ENCODE assay signal across 9 cellular contexts in genomic region chr1:156692958-156693857, GRCh38. TPM values are rescaled to one million over a fixed set of nuclear protein-coding genes. Genes with fewer than 3 reads are reported as not detected.
DNase-seq lines count a peak whose midpoint lies in the region; ATAC-seq and TF ChIP-seq lines count a peak whose summit lies in the region.
"Had no signal": no experiment of that assay in that cellular context is flagged by ENCODE, and none has a peak within 500 bp of the region (broad histone marks: within the 10 kb centered on the region; RNA-seq: fewer than 3 reads in every experiment).

No MANE protein-coding gene starts in this region.

- H3K27me3 Mint-ChIP-seq in activated naive CD8-positive, alpha-beta T cell: peaks cover 23% of the 10 kb centered on the region
- peaks cover 80% of the 10 kb centered on the region for H3K27me3 Mint-ChIP-seq in activated naive CD8-positive, alpha-beta T cell treated with anti-CD3 and anti-CD28 coated beads for 36 hours

- H4K20me1 ChIP-seq in PC-3 (ENCODE audit: low read length): no peaks in the 10 kb centered on the region

- ATAC-seq in PC-3 (no peak; the same call in 1 of the 2 replicates), left cardiac atrium (no peak)

- no peaks in the 10 kb centered on the region for H3K79me2 ChIP-seq in PC-3 (ENCODE audit: low read length)

- no peak for DNase-seq in activated naive CD8-positive, alpha-beta T cell treated with anti-CD3 and anti-CD28 coated beads for 36 hours
- peak; percentile 58 for DNase-seq in PC-3
- peak; percentile 97 for DNase-seq in iPS DF 6.9 (ENCODE audit: low read depth, low spot score)
- no peak for DNase-seq in GM13976 (ENCODE audit: low spot score)
- no peak for DNase-seq in left cardiac atrium
- no peak for DNase-seq in stimulated activated CD4-positive, alpha-beta T cell treated with anti-CD3 and anti-CD28 coated beads, Interleukin-15, amount 100 ng/mL, for 24 hours

- intact Hi-C loops in PC-3 (cut with micrococcal nuclease) (no loop called here), left cardiac atrium (cut with DNase I) (loop anchor here in 1 of 2 donors (5.0 kb wide), 1 partner anchor 34 kb away; the partner anchor contains the start of genes ISG20L2 and METTL25B)

- TF ChIP-seq CTCF in PC-3 (conservative IDR thresholded peaks at IDR 0.05; ENCODE audit: low read depth, low read length): no peak
- TF ChIP-seq CTCF in GM13976 (IDR thresholded peaks at IDR 0.05; ENCODE audit: borderline replicate concordance, control extremely low read depth, extremely low read depth, insufficient read depth, missing control alignments): no peak

- H3F3A ChIP-seq in PC-3 (ENCODE audit: low read length, unreplicated experiment): peaks cover 8% of the 10 kb centered on the region

- no peaks in the 10 kb centered on the region for H3K36me3 Mint-ChIP-seq in activated naive CD8-positive, alpha-beta T cell
- no peaks in the 10 kb centered on the region for H3K36me3 Mint-ChIP-seq in activated naive CD8-positive, alpha-beta T cell treated with anti-CD3 and anti-CD28 coated beads for 36 hours
- H3K36me3 Mint-ChIP-seq: CD4-positive, CD25-positive, alpha-beta regulatory T cell had no signal

- 0 out of 2 replicates have a peak overlapping the region, but pooled peaks have one; percentile 13 for H2AFZ ChIP-seq in PC-3 (ENCODE audit: low read length)

- in situ Hi-C loops in GM13976 (cut with MboI; ENCODE audit: low sequenced_read_pairs, unreplicated experiment): no loop called here

- H3K27ac ChIP-seq in PC-3 (ENCODE audit: low read length): peak overlapping the region; percentile 75
- no peak overlapping the region for H3K27ac ChIP-seq in iPS DF 6.9 (ENCODE audit: low read length)
- peak overlapping the region; percentile 42 for H3K27ac ChIP-seq in urinary bladder (ENCODE audit: low read depth)

- H3K27me3 ChIP-seq in PC-3 (ENCODE audit: low read length) (no peaks in the 10 kb centered on the region), iPS DF 6.9 (ENCODE audit: control insufficient read depth, insufficient read depth, low read length) (no peaks in the 10 kb centered on the region)

- BruUV-seq in PC-3 (replicated peaks; lab: Mats Ljungman, UMichigan): no TSS peak

- H3K9ac ChIP-seq in PC-3 (ENCODE audit: low read length): peak overlapping the region; percentile 40

- H3K4me3 ChIP-seq in PC-3 (ENCODE audit: low read length) (no peak overlapping the region), iPS DF 6.9 (ENCODE audit: low read length) (no peak overlapping the region), urinary bladder (ENCODE audit: low read depth, low read length) (no peak overlapping the region)

- no peaks in the 10 kb centered on the region for H3K9me3 Mint-ChIP-seq in activated naive CD8-positive, alpha-beta T cell (ENCODE audit: low read depth)
- H3K9me3 Mint-ChIP-seq in activated naive CD8-positive, alpha-beta T cell treated with anti-CD3 and anti-CD28 coated beads for 36 hours: no peaks in the 10 kb centered on the region
- H3K9me3 Mint-ChIP-seq: CD4-positive, CD25-positive, alpha-beta regulatory T cell had no signal

- H3K9me2 ChIP-seq in PC-3 (replicated peaks; ENCODE audit: low read length): no peaks in the 10 kb centered on the region

- H3K9me3 ChIP-seq in PC-3 (ENCODE audit: low read length) (no peaks in the 10 kb centered on the region), iPS DF 6.9 (ENCODE audit: control insufficient read depth, insufficient read depth, low read length) (no peaks in the 10 kb centered on the region)

- H3K27ac Mint-ChIP-seq in activated naive CD8-positive, alpha-beta T cell: peak overlapping the region; percentile 37
- H3K27ac Mint-ChIP-seq in activated naive CD8-positive, alpha-beta T cell treated with anti-CD3 and anti-CD28 coated beads for 36 hours: no peak overlapping the region
- H3K27ac Mint-ChIP-seq: CD4-positive, CD25-positive, alpha-beta regulatory T cell had no signal

- POLR2A ChIA-PET in PC-3 (lab: Charles Lee; ENCODE audit: unreplicated experiment): interaction anchor here (0.5 kb wide), 1 partner anchor 16 kb away, joined by 14 read pairs; no protein-coding TSS in a partner anchor

- peaks cover 55% of the 10 kb centered on the region for H3K4me1 ChIP-seq in PC-3 (ENCODE audit: insufficient read depth, low read length)
- peaks cover 22% of the 10 kb centered on the region for H3K4me1 ChIP-seq in iPS DF 6.9 (ENCODE audit: control insufficient read depth, insufficient read depth, low read length)
- no peaks in the 10 kb centered on the region for H3K4me1 ChIP-seq in urinary bladder (ENCODE audit: insufficient read depth)

- H3K4me3 Mint-ChIP-seq in activated naive CD8-positive, alpha-beta T cell: no peak overlapping the region
- no peak overlapping the region for H3K4me3 Mint-ChIP-seq in activated naive CD8-positive, alpha-beta T cell treated with anti-CD3 and anti-CD28 coated beads for 36 hours

- CTCF ChIA-PET in PC-3 (lab: Charles Lee): interaction anchor here (0.5 to 1.0 kb wide), 2 partner anchors 33 to 235 kb away, joined by 6 to 15 read pairs; no protein-coding TSS in a partner anchor

- H3K4me2 ChIP-seq in PC-3 (ENCODE audit: low read length): peak overlapping the region; percentile 67

- peaks cover 23% of the 10 kb centered on the region for H3K4me1 Mint-ChIP-seq in activated naive CD8-positive, alpha-beta T cell (ENCODE audit: low read depth)
- H3K4me1 Mint-ChIP-seq in activated naive CD8-positive, alpha-beta T cell treated with anti-CD3 and anti-CD28 coated beads for 36 hours: peaks cover 27% of the 10 kb centered on the region

- no CpG with 5 or more reads among the region's 16 CpGs for WGBS in iPS DF 6.9 (ENCODE audit: insufficient coverage, insufficient read length)
- 48% methylated on average over 16 of the region's 16 CpGs for WGBS in urinary bladder

- H3K36me3 ChIP-seq in PC-3 (ENCODE audit: low read depth, low read length) (no peaks in the 10 kb centered on the region), iPS DF 6.9 (ENCODE audit: control insufficient read depth, insufficient read depth, low read length) (no peaks in the 10 kb centered on the region), urinary bladder (ENCODE audit: insufficient read depth) (no peaks in the 10 kb centered on the region)

RNA-seq across cellular contexts. Expression of gene CRABP2, which starts 12.2 kb away (rescaled TPM):
- total RNA-seq in activated naive CD8-positive, alpha-beta T cell treated with anti-CD3 and anti-CD28 coated beads for 36 hours: 1 to 10 TPM; 1.2 to 1.6 TPM
- total RNA-seq in PC-3 (2014; rRNA removed) (120 and 150 TPM in 2 replicates), urinary bladder (37.9 TPM), left cardiac atrium (1 to 10 TPM; 1.5 TPM)
- 25.3 TPM for polyA plus RNA-seq in urinary bladder
- polyA plus RNA-seq: CD4-positive, CD25-positive, alpha-beta regulatory T cell had no signal

RNA-seq across cellular contexts. Expression of gene NES, which starts 16.0 kb away (rescaled TPM):
- total RNA-seq in activated naive CD8-positive, alpha-beta T cell treated with anti-CD3 and anti-CD28 coated beads for 36 hours: under 1 TPM in 1 of 2 experiments, not detected in 1; 0.04 TPM
- total RNA-seq in PC-3 (2014; rRNA removed) (58.2 and 70.0 TPM in 2 replicates), urinary bladder (35.7 TPM), left cardiac atrium (100 to 1,000 TPM; 224 to 240 TPM)
- 38.2 TPM for polyA plus RNA-seq in urinary bladder
- polyA plus RNA-seq: CD4-positive, CD25-positive, alpha-beta regulatory T cell had no signal

RNA-seq across cellular contexts. Expression of gene METTL25B, which starts 35.1 kb away (rescaled TPM):
- 10 to 100 TPM; 24.4 to 24.9 TPM for total RNA-seq in activated naive CD8-positive, alpha-beta T cell treated with anti-CD3 and anti-CD28 coated beads for 36 hours
- 10.4 and 14.6 TPM in 2 replicates for total RNA-seq in PC-3 (2014; rRNA removed)
- total RNA-seq in urinary bladder: 11.4 TPM
- polyA plus RNA-seq in urinary bladder: 32.6 TPM
- 10 to 100 TPM; 14.6 to 20.5 TPM for total RNA-seq in left cardiac atrium

RNA-seq across cellular contexts. Expression of gene ISG20L2, which starts 35.4 kb away (rescaled TPM):
- 10 to 100 TPM; 74.9 to 77.4 TPM for total RNA-seq in activated naive CD8-positive, alpha-beta T cell treated with anti-CD3 and anti-CD28 coated beads for 36 hours
- total RNA-seq in PC-3 (2014; rRNA removed): 39.2 and 51.7 TPM in 2 replicates
- total RNA-seq in urinary bladder: 12.5 TPM
- 22.8 TPM for polyA plus RNA-seq in urinary bladder
- 10 to 100 TPM; 15.7 to 18.6 TPM for total RNA-seq in left cardiac atrium

RNA-seq across cellular contexts. Expression of gene MRPL24, which starts 47.7 kb away (rescaled TPM):
- total RNA-seq in activated naive CD8-positive, alpha-beta T cell treated with anti-CD3 and anti-CD28 coated beads for 36 hours: 10 to 100 TPM; 85.1 to 94.6 TPM
- total RNA-seq in PC-3 (2014; rRNA removed) (232 and 275 TPM in 2 replicates), urinary bladder (25.8 TPM), left cardiac atrium (10 to 100 TPM; 62.9 to 74.0 TPM)
- polyA plus RNA-seq in urinary bladder: 115 TPM

Comparison
In these comparisons a context has a peak if more than half of its experiments do, and no peak if none do; other contexts are left out.
1. DNase-seq: peak in PC-3 (single experiment) and iPS DF 6.9 (single experiment); none in activated naive CD8-positive, alpha-beta T cell treated with anti-CD3 and anti-CD28 coated beads for 36 hours (single experiment), GM13976 (single experiment), left cardiac atrium (single experiment) and stimulated activated CD4-positive, alpha-beta T cell treated with anti-CD3 and anti-CD28 coated beads, Interleukin-15, amount 100 ng/mL, for 24 hours (single experiment).
2. RNA of gene CRABP2, which starts 12.2 kb away (total RNA-seq): 120 to 150 TPM in PC-3 and 37.9 TPM in urinary bladder (single experiment); 1.2 to 1.6 TPM in activated naive CD8-positive, alpha-beta T cell treated with anti-CD3 and anti-CD28 coated beads for 36 hours and 1.5 TPM in left cardiac atrium; every median in the first group is over 10 times any median in the second.
3. RNA of gene NES, which starts 16.0 kb away (total RNA-seq): 224 to 240 TPM in left cardiac atrium, 58.2 to 70.0 TPM in PC-3 and 35.7 TPM in urinary bladder (single experiment); 0.04 TPM in activated naive CD8-positive, alpha-beta T cell treated with anti-CD3 and anti-CD28 coated beads for 36 hours; every median in the first group is over 10 times any median in the second.